ENCODE assay signal across 7 cellular contexts in the genomic region with DNA sequence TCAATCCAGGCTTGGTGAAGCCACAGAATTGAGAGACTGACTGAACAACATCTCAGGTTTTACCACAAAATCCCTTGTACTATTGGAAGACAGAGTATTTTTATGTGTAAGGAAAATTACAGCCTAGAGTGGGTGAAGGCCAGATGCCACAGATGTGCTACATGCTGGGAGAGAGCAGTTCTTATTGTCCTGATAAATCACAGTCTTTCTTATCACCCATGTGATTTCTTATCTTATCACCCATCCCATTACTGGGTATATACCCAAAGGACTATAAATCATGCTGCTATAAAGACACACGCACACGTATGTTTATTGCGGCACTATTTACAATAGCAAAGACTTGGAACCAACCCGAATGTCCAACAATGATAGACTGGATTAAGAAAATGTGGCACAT.
DNase-seq lines count a peak whose midpoint lies in the region; ATAC-seq, FAIRE-seq and TF ChIP-seq lines count a peak whose summit lies in the region.
"Not testable (repeated sequence)": the region's sequence is repeated elsewhere in the genome, so short reads cannot be mapped to it uniquely, and the experiment has no call there.

No MANE protein-coding gene starts in this region.

- intact Hi-C loops in colonic mucosa (cut with DNase I); left colon (cut with DNase I, micrococcal nuclease); mucosa of descending colon (cut with DNase I, micrococcal nuclease); transverse colon (cut with DNase I; ENCODE audit: low total_unique reads): not testable (repeated sequence)

- H3K9me2 ChIP-seq in hepatocyte (replicated peaks; ENCODE audit: insufficient read depth), result not testable (repeated sequence)

- not testable (repeated sequence) for H3K36me3 ChIP-seq in colonic mucosa; hepatocyte (replicated peaks; ENCODE audit: insufficient read depth, low read depth); mucosa of descending colon (ENCODE audit: low read depth); mucosa of rectum (ENCODE audit: control insufficient read depth in 2 of 2, insufficient read depth in 2 of 2, low read length in 2 of 2); small intestine (ENCODE audit: control insufficient read depth in 2 of 2, insufficient read depth in 2 of 2, low read length in 2 of 2); transverse colon

- H3K27me3 ChIP-seq in colonic mucosa; hepatocyte; mucosa of rectum (ENCODE audit: control insufficient read depth in 2 of 2, insufficient read depth in 2 of 2, low read length in 2 of 2); small intestine (ENCODE audit: control insufficient read depth in 2 of 2, insufficient read depth in 2 of 2, low read length in 2 of 2); transverse colon: not testable (repeated sequence)

- not testable (repeated sequence) for TF ChIP-seq CTCF in colonic mucosa (IDR thresholded peaks at IDR 0.05); hepatocyte (IDR thresholded peaks at IDR 0.05; ENCODE audit: poor library complexity); mucosa of descending colon (IDR thresholded peaks at IDR 0.05); transverse colon (IDR thresholded peaks at IDR 0.05)

- H3K4me1 ChIP-seq in colonic mucosa; mucosa of rectum (ENCODE audit: control insufficient read depth in 2 of 2, insufficient read depth in 2 of 2, low read length in 2 of 2); small intestine (ENCODE audit: control insufficient read depth in 2 of 2, insufficient read depth in 1 of 2, low read depth in 1 of 2, low read length in 1 of 2): not testable (repeated sequence)
- H3K4me1 ChIP-seq in hepatocyte (ENCODE audit: insufficient read depth) (peaks cover 11% of the 10 kb centered on the region), mucosa of descending colon (ENCODE audit: low read depth) (peaks cover 15% of the 10 kb centered on the region), transverse colon (peaks cover 0 to 32% (median 9%) of the 10 kb centered on the region in 4 donors)

- not testable (repeated sequence) for H3K4me3 ChIP-seq in colonic mucosa; hepatocyte; mucosa of descending colon; mucosa of rectum (ENCODE audit: low read length in 2 of 2); small intestine (ENCODE audit: low read depth in 1 of 2, low read length in 2 of 2); transverse colon

- WGBS in hepatocyte (ENCODE audit: low lambda C conversion rate, missing lambda C conversion rate), result 55% methylated on average over 4 of the region's 4 CpGs
- 12 to 79% (median 25%) methylated on average over 3 to 4 of the region's 4 CpGs for WGBS in small intestine, 3 donors
- 55% methylated on average over 3 of the region's 4 CpGs; no CpG with 5 or more reads in 1 of the 2 donors for WGBS in transverse colon (ENCODE audit: low coverage in 1 of 2), 2 donors

- not testable (repeated sequence) for H3K4me2 ChIP-seq in hepatocyte

- H3K9me3 ChIP-seq in colonic mucosa; hepatocyte (ENCODE audit: low read depth); mucosa of rectum (ENCODE audit: control insufficient read depth in 2 of 2, low read length in 2 of 2); small intestine (ENCODE audit: control insufficient read depth, low read depth): not testable (repeated sequence)
- H3K9me3 ChIP-seq in mucosa of descending colon, result peaks cover 16% of the 10 kb centered on the region
- H3K9me3 ChIP-seq in transverse colon, result peaks cover 9 to 17% of the 10 kb centered on the region in 2 donors

- ATAC-seq in left colon, result peak; percentile 86
- peak; percentile 87 for ATAC-seq in mucosa of descending colon

- H4K20me1 ChIP-seq in hepatocyte (ENCODE audit: insufficient read depth, poor library complexity, severe bottlenecking), result not testable (repeated sequence)

- in situ Hi-C loops in transverse colon (cut with MboI; ENCODE audit: low pct_ligation_motif_present in 1 of 4, low pct_unique_long_range_greater_than_20kb in 1 of 4, low sequenced_read_pairs in 3 of 4), result not testable (repeated sequence)

- not testable (repeated sequence) for FAIRE-seq in small intestine (lab: Jason Lieb, UNC)

- TF ChIP-seq POLR2A in transverse colon (IDR thresholded peaks at IDR 0.05), result not testable (repeated sequence)

- H3K9ac ChIP-seq in colonic mucosa (ENCODE audit: low read depth in 2 of 2, low read length in 2 of 2), result peak overlapping the region in 1 of 2 donors; percentile 15
- H3K9ac ChIP-seq in mucosa of rectum (ENCODE audit: low read depth in 1 of 2, low read length in 2 of 2), result not testable (repeated sequence)

- H3K27ac ChIP-seq in colonic mucosa, result peak overlapping the region; percentile 63
- H3K27ac ChIP-seq in hepatocyte, result peak overlapping the region; percentile 23
- peak overlapping the region; percentile 35 to 42 for H3K27ac ChIP-seq in mucosa of rectum (ENCODE audit: low read depth in 2 of 2, low read length in 2 of 2)
- H3K27ac ChIP-seq in small intestine (ENCODE audit: low read depth in 1 of 2, low read length in 1 of 2), result not testable (repeated sequence)
- H3K27ac ChIP-seq in transverse colon, result peak overlapping the region; percentile 11 to 78 (median 50)

- not testable (repeated sequence) for H2AFZ ChIP-seq in hepatocyte

- H3K79me2 ChIP-seq in hepatocyte, result not testable (repeated sequence)

- peak; percentile 26 for DNase-seq in colonic mucosa
- DNase-seq in hepatocyte (ENCODE audit: low spot score), result not testable (repeated sequence)
- peak; percentile 13 to 33 for DNase-seq in left colon
- DNase-seq in mucosa of descending colon, result peak in 1 of 3 donors; percentile 43
- DNase-seq in small intestine, result peak; percentile 45
- peak; percentile 12 for DNase-seq in transverse colon

- peak; percentile 42 for TF ChIP-seq EP300 in transverse colon (IDR thresholded peaks at IDR 0.05; ENCODE audit: low read depth)
